ENCODE assay signal across 1 cellular context in the genomic region with DNA sequence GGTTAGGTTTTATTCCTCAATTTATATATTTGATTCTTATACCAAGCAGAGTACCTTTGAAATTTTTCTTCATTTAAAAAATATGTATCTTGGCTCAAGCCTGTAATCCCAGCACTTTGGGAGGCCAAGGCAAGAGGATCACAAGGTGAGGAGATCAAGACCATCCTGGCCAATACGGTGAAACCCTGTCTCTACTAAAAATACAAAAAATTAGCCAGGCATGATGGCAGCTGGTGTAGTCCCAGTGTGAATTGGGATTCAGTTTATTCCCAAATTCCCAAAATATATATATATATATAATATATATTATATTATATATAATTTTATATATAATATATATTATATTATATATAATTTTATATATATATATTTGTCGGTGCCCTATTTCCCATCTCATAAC.
TF ChIP-seq lines count a peak whose summit lies in the region.

No MANE protein-coding gene starts in this region.

TF ChIP-seq in K562, 482 proteins besides CTCF, POLR2A, EP300 and RAD21:
- 0 out of 2 replicates have a peak, but pooled peaks have one; percentile 38 for TF ChIP-seq E2F4 (CRISPR knock-in tag; IDR thresholded peaks at IDR 0.05; ENCODE audit: low read depth)
